Comparison of ENCODE assay signal across 8 cellular contexts in the genomic region with DNA sequence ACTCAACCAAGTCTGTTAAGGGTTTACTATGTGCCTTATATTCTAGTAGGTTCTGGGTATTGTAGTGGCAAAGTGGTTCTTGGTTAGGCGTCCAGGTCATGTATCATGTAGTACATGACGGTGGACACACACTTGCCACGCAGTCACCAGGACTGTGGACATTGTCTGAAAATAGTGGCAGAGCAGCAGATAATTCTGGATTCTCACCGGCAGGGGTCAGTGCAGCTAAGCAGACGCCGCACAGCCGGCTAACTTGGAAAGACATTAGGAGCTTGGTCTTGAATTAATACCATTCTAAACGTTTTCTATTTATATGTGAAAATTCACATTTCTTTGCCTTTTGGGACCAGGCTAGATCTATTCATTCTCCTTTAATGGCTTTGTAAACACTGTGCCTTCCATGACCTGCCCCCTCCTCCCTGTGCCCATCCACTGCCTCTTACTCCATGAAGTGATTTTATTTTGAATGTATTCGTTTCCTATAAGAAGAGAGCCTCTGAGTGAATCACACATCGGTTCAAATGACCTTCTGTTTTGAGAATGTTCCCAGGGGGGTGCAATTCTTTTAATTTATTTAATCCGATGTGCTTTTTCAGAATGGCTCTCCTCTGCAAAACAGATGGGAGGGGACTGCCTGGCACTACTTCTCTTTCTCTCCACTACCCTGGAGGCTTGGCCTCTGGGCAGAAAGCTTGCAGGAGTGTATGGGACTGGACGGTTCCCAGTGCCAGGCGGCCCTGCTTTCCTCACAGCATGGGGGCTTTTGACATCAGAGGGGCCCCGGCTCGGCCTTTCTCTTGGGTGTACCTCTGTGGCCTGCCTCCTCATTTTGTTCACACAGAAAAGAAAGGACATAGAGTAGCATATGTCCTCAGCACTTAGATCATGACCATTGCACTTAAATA.
A peak's percentile ranks its signal among the peaks of the same experiment; 100 is the strongest.
DNase-seq lines count a peak whose midpoint lies in the region; ATAC-seq and TF ChIP-seq lines count a peak whose summit lies in the region.

No MANE protein-coding gene starts in this region.

- intact Hi-C loops in colonic mucosa (cut with DNase I) = loop anchor here (5.0 kb wide), 1 partner anchor 1194 kb away; no protein-coding TSS in a partner anchor
- intact Hi-C loops in lower lobe of right lung (cut with DNase I) = no loop called here
- intact Hi-C loops in stomach (cut with DNase I; ENCODE audit: low total_unique reads) = no loop called here

- no peak overlapping the region for H3K4me3 ChIP-seq in colonic mucosa
- no peak overlapping the region for H3K4me3 ChIP-seq in lower lobe of right lung
- no peak overlapping the region for H3K4me3 ChIP-seq in stomach

- no peak for TF ChIP-seq EP300 in stomach (IDR thresholded peaks at IDR 0.05)

- H3K9ac ChIP-seq in colonic mucosa (ENCODE audit: low read depth in 2 of 2, low read length in 2 of 2) = no peak overlapping the region

- DNase-seq in D341Med (ENCODE audit: low spot score) (peak; percentile 75), HT1080 (ENCODE audit: low read depth) (peak; percentile 81), RKO (ENCODE audit: low spot score) (peak; percentile 27), colonic mucosa (peak; percentile 48), lower lobe of right lung (no peak), stomach (peak; percentile 48)

- ATAC-seq in GM19328 (IDR thresholded peaks at IDR 0.05; ENCODE audit: unreplicated experiment) = peak; percentile 60
- ATAC-seq in lower lobe of right lung = peak; percentile 77 to 78
- no peak for ATAC-seq in GM21515 (IDR thresholded peaks at IDR 0.05; ENCODE audit: unreplicated experiment)

- H3K9me3 ChIP-seq in colonic mucosa (no peaks in the 10 kb centered on the region), lower lobe of right lung (no peaks in the 10 kb centered on the region), stomach (peaks cover 0 to 5% (median 0%) of the 10 kb centered on the region in 4 donors)

- TF ChIP-seq CTCF in colonic mucosa (IDR thresholded peaks at IDR 0.05) (peak; percentile 49), lower lobe of right lung (IDR thresholded peaks at IDR 0.05) (peak; percentile 77), stomach (IDR thresholded peaks at IDR 0.05) (peak in 5 of 7 experiments; percentile 36 to 63 (median 53))

- H3K27ac ChIP-seq in colonic mucosa = no peak overlapping the region
- H3K27ac ChIP-seq in lower lobe of right lung = no peak overlapping the region
- H3K27ac ChIP-seq in stomach = no peak overlapping the region

- H3K27me3 ChIP-seq in colonic mucosa = no peaks in the 10 kb centered on the region
- no peaks in the 10 kb centered on the region for H3K27me3 ChIP-seq in lower lobe of right lung (ENCODE audit: low read depth)
- H3K27me3 ChIP-seq in stomach = peaks cover 0 to 28% (median 0%) of the 10 kb centered on the region in 3 donors

- WGBS in stomach, 5 donors = 24 to 31% (median 28%) methylated on average over 15 of the region's 15 CpGs

- H3K4me1 ChIP-seq in colonic mucosa = no peaks in the 10 kb centered on the region
- no peaks in the 10 kb centered on the region for H3K4me1 ChIP-seq in lower lobe of right lung
- no peaks in the 10 kb centered on the region for H3K4me1 ChIP-seq in stomach

- no peaks in the 10 kb centered on the region for H3K36me3 ChIP-seq in colonic mucosa
- no peaks in the 10 kb centered on the region for H3K36me3 ChIP-seq in lower lobe of right lung
- no peaks in the 10 kb centered on the region for H3K36me3 ChIP-seq in stomach

- no peak for TF ChIP-seq POLR2A in stomach (IDR thresholded peaks at IDR 0.05)
